In the genomic region with DNA sequence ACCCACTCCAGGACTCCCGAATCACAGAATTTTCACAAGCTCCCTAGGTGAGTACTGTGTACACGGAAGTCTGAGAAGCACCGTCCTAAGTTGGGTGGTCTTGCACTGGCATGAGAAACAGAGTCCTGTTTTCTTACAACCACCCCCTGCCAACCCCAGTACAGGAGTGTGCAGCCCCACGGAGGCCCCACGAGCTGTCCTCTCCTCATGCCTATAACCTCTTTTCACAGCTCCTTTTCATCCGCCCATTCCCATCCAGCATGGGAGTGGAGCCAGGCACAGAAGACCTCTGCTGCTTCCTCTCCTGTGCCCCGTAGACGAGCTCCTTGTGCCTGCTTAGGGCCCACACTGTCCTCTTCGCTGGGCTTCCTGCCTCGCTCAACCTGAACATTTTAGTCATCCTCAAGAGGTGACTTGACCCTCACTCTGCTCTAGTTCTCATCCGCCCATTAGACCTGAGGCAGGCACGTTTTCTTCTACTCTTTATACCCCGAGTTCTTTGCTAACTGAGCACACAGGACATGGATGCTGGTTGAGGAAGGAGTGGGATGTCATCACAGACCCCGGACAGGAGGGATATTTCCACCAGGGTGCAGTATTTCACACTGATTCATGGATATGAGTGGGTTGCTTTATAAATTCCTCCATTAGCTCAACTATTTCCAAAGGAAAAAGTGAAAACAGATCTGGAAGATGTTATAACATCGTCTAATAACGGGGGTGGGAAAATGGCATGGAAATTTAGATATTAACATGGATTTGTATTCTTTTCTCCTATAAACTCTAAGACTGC, we compare ENCODE assay signal across 10 cellular contexts.
A peak's percentile ranks its signal among the peaks of the same experiment; 100 is the strongest.
DNase-seq lines count a peak whose midpoint lies in the region; ATAC-seq and TF ChIP-seq lines count a peak whose summit lies in the region.
"Had no signal": no experiment of that assay in that cellular context is flagged by ENCODE, and none has a peak within 500 bp of the region (broad histone marks: within the 10 kb centered on the region; RNA-seq: fewer than 3 reads in every experiment).

No MANE protein-coding gene starts in this region.

- H3K27me3 Mint-ChIP-seq in nephron progenitor cell (ENCODE audit: low read depth, poor library complexity), result peaks cover 7% of the 10 kb centered on the region
- no peaks in the 10 kb centered on the region; the same call in 1 of the 2 replicates for H3K27me3 Mint-ChIP-seq in HFFc6 (ENCODE audit: insufficient read depth)
- H3K27me3 Mint-ChIP-seq in T-helper 2 cell treated with Interferon-gamma antibody and Interleukin-4, amounts not matched to agents 5 μg/mL and 100 μg/mL, for 36 hours (ENCODE audit: low read depth), result peaks cover 4% of the 10 kb centered on the region
- H3K27me3 Mint-ChIP-seq in activated T-helper 17 cell treated with anti-CD3 and anti-CD28 coated beads, Interleukin-2, amount 50 U/mL, for 72 hours, result peaks cover 33% of the 10 kb centered on the region

- H3K9me3 ChIP-seq in OCI-LY3 (ENCODE audit: insufficient read depth, low read length) (no peaks in the 10 kb centered on the region), fibroblast of lung (ENCODE audit: control insufficient read depth, insufficient read depth, low read depth, low read length) (no peaks in the 10 kb centered on the region)

- peaks cover 5% of the 10 kb centered on the region for H3K4me1 Mint-ChIP-seq in nephron progenitor cell
- no peaks in the 10 kb centered on the region for H3K4me1 Mint-ChIP-seq in HFFc6 (ENCODE audit: low read depth)
- H3K4me1 Mint-ChIP-seq in T-helper 2 cell treated with Interferon-gamma antibody and Interleukin-4, amounts not matched to agents 5 μg/mL and 100 μg/mL, for 36 hours (ENCODE audit: low read depth), result no peaks in the 10 kb centered on the region
- peaks cover 8% of the 10 kb centered on the region for H3K4me1 Mint-ChIP-seq in activated T-helper 17 cell treated with anti-CD3 and anti-CD28 coated beads, Interleukin-2, amount 50 U/mL, for 72 hours

- H4K20me1 ChIP-seq in OCI-LY3 (ENCODE audit: insufficient read depth, low read length) (no peaks in the 10 kb centered on the region), fibroblast of lung (ENCODE audit: control insufficient read depth, extremely low read depth, insufficient read depth, low read length) (no peaks in the 10 kb centered on the region)

- no peak overlapping the region for H3K9ac ChIP-seq in OCI-LY3 (ENCODE audit: low read length)
- H3K9ac ChIP-seq in fibroblast of lung (ENCODE audit: insufficient read depth, low read length), result no peak overlapping the region

- H3K27ac Mint-ChIP-seq in nephron progenitor cell (no peak overlapping the region), HFFc6 (no peak overlapping the region)
- H3K27ac Mint-ChIP-seq in T-helper 2 cell treated with Interferon-gamma antibody and Interleukin-4, amounts not matched to agents 5 μg/mL and 100 μg/mL, for 36 hours, result no peak overlapping the region
- no peak overlapping the region for H3K27ac Mint-ChIP-seq in activated T-helper 17 cell treated with anti-CD3 and anti-CD28 coated beads, Interleukin-2, amount 50 U/mL, for 72 hours

- H3K9me3 Mint-ChIP-seq in nephron progenitor cell (no peaks in the 10 kb centered on the region), HFFc6 (peaks cover 80% of the 10 kb centered on the region)
- no peaks in the 10 kb centered on the region for H3K9me3 Mint-ChIP-seq in T-helper 2 cell treated with Interferon-gamma antibody and Interleukin-4, amounts not matched to agents 5 μg/mL and 100 μg/mL, for 36 hours
- H3K9me3 Mint-ChIP-seq in activated T-helper 17 cell treated with anti-CD3 and anti-CD28 coated beads, Interleukin-2, amount 50 U/mL, for 72 hours, result no peaks in the 10 kb centered on the region

- no peak overlapping the region for H3K4me2 ChIP-seq in OCI-LY3 (ENCODE audit: low read length)
- no peak overlapping the region for H3K4me2 ChIP-seq in fibroblast of lung (ENCODE audit: extremely low read depth, insufficient read depth, low read length)

- H3K4me1 ChIP-seq in OCI-LY3 (ENCODE audit: low read length), result peaks cover 14% of the 10 kb centered on the region
- no peaks in the 10 kb centered on the region for H3K4me1 ChIP-seq in fibroblast of lung (ENCODE audit: control insufficient read depth, extremely low read depth, insufficient read depth, low read length)

- H3K36me3 Mint-ChIP-seq in nephron progenitor cell (ENCODE audit: low read depth) (no peaks in the 10 kb centered on the region), HFFc6 (ENCODE audit: low read depth) (peaks cover 24% of the 10 kb centered on the region)
- no peaks in the 10 kb centered on the region for H3K36me3 Mint-ChIP-seq in T-helper 2 cell treated with Interferon-gamma antibody and Interleukin-4, amounts not matched to agents 5 μg/mL and 100 μg/mL, for 36 hours (ENCODE audit: low read depth)
- no peaks in the 10 kb centered on the region for H3K36me3 Mint-ChIP-seq in activated T-helper 17 cell treated with anti-CD3 and anti-CD28 coated beads, Interleukin-2, amount 50 U/mL, for 72 hours (ENCODE audit: low read depth)

- H3K27ac ChIP-seq in OCI-LY3 (ENCODE audit: low read length) (no peak overlapping the region), fibroblast of lung (ENCODE audit: insufficient read depth, low read length) (no peak overlapping the region)
- H3K27ac ChIP-seq: skin epidermis had no signal

- no peak for ATAC-seq in activated T-helper 17 cell treated with anti-CD3 and anti-CD28 coated beads, Interleukin-2, amount 50 U/mL, for 72 hours (replicated peaks)
- no peak for ATAC-seq in HG02798 (IDR thresholded peaks at IDR 0.05; ENCODE audit: poor library complexity, unreplicated experiment)

- H2AFZ ChIP-seq in OCI-LY3 (ENCODE audit: low read depth, low read length) (no peak overlapping the region), fibroblast of lung (ENCODE audit: low read length) (no peak overlapping the region)

- DNase-seq in CD1c-positive myeloid dendritic cell (ENCODE audit: extremely low spot score), result peak; percentile 2
- DNase-seq in fibroblast of lung (ENCODE audit: low read depth in 2 of 2), result peak; percentile 0 to 3
- no peak for DNase-seq in nephron progenitor cell
- DNase-seq in HFFc6, result no peak
- DNase-seq in T-helper 2 cell treated with Interferon-gamma antibody and Interleukin-4, amounts not matched to agents 5 μg/mL and 100 μg/mL, for 36 hours (ENCODE audit: low spot score), result no peak
- DNase-seq: activated CD4-positive, CD25-positive, alpha-beta regulatory T cell treated with anti-CD3 and anti-CD28 coated beads, Interleukin-2, amount 50 U/mL, for 72 hours had no signal

- TF ChIP-seq CTCF in OCI-LY3 (IDR thresholded peaks at IDR 0.05; ENCODE audit: low read depth, low read length), result peak; percentile 67
- no peak for TF ChIP-seq CTCF in fibroblast of lung (conservative IDR thresholded peaks at IDR 0.05 in 1 of 2, IDR thresholded peaks at IDR 0.05 in 1 of 2; ENCODE audit: low read depth in 1 of 2, low read length in 2 of 2)
- TF ChIP-seq CTCF in nephron progenitor cell (IDR thresholded peaks at IDR 0.05), result peak; percentile 25
- TF ChIP-seq CTCF in HFFc6 (IDR thresholded peaks at IDR 0.05), result no peak; the same call in 1 of the 2 replicates

- H3K79me2 ChIP-seq in OCI-LY3 (ENCODE audit: low read length) (no peaks in the 10 kb centered on the region), fibroblast of lung (ENCODE audit: control insufficient read depth, insufficient read depth, low read length) (no peaks in the 10 kb centered on the region)

- no peaks in the 10 kb centered on the region for H3K36me3 ChIP-seq in OCI-LY3 (replicated peaks; ENCODE audit: low read depth, low read length)
- H3K36me3 ChIP-seq in fibroblast of lung (ENCODE audit: control insufficient read depth, insufficient read depth, low read length), result no peaks in the 10 kb centered on the region

- no peak overlapping the region for H3K4me3 ChIP-seq in OCI-LY3 (ENCODE audit: low read length)
- H3K4me3 ChIP-seq in fibroblast of lung (replicated peaks in 1 of 4; ENCODE audit: control extremely low read depth in 1 of 4, insufficient read depth in 1 of 4, low read depth in 3 of 4, low read length in 4 of 4), result no peak overlapping the region
- H3K4me3 ChIP-seq: skin epidermis had no signal

- H3K4me3 Mint-ChIP-seq in nephron progenitor cell (no peak overlapping the region), HFFc6 (no peak overlapping the region)
- H3K4me3 Mint-ChIP-seq in T-helper 2 cell treated with Interferon-gamma antibody and Interleukin-4, amounts not matched to agents 5 μg/mL and 100 μg/mL, for 36 hours, result no peak overlapping the region
- no peak overlapping the region for H3K4me3 Mint-ChIP-seq in activated T-helper 17 cell treated with anti-CD3 and anti-CD28 coated beads, Interleukin-2, amount 50 U/mL, for 72 hours

- H3K27me3 ChIP-seq in OCI-LY3 (ENCODE audit: low read depth, low read length) (no peaks in the 10 kb centered on the region; the same call in 1 of the 2 replicates), fibroblast of lung (ENCODE audit: control insufficient read depth, insufficient read depth, low read length) (no peaks in the 10 kb centered on the region)

Comparison
In these comparisons a context has a peak if more than half of its experiments do, and no peak if none do; other contexts are left out.
1. DNase-seq: peak in CD1c-positive myeloid dendritic cell (single experiment) and fibroblast of lung (2 of 2); none in nephron progenitor cell (single experiment), HFFc6 (single experiment) and T-helper 2 cell treated with Interferon-gamma antibody and Interleukin-4, amounts not matched to agents 5 μg/mL and 100 μg/mL, for 36 hours (single experiment).
2. CTCF ChIP-seq: peak in OCI-LY3 (single experiment) and nephron progenitor cell (single experiment); none in fibroblast of lung (0 of 2) and HFFc6 (single experiment).